In genomic region chr2:160609346-160609745, GRCh38 we compare ENCODE assay signal across 25 cellular contexts.
DNase-seq lines count a peak whose midpoint lies in the region; ATAC-seq and TF ChIP-seq lines count a peak whose summit lies in the region.
"Had no signal": no experiment of that assay in that cellular context is flagged by ENCODE, and none has a peak within 500 bp of the region (broad histone marks: within the 10 kb centered on the region; RNA-seq: fewer than 3 reads in every experiment).

No MANE protein-coding gene starts in this region.

- in situ Hi-C loops in G401 (cut with HindIII; ENCODE audit: low sequenced_read_pairs) = no loop called here

- no peaks in the 10 kb centered on the region for H4K20me1 ChIP-seq in osteoblast (ENCODE audit: insufficient read depth, low read length)

- H3K27ac ChIP-seq in SK-N-MC = peak overlapping the region; percentile 95
- no peak overlapping the region for H3K27ac ChIP-seq in osteoblast (ENCODE audit: low read depth, low read length)
- H3K27ac ChIP-seq: A549, C4-2B, PC-9 had no signal

- H3K9me3 Mint-ChIP-seq in Caco-2 (ENCODE audit: unreplicated experiment) = peaks cover 2% of the 10 kb centered on the region

- H3K4me3 ChIP-seq in AG10803 (ENCODE audit: low read length) (no peak overlapping the region), SK-N-MC (peak overlapping the region; percentile 55), fibroblast of mammary gland (ENCODE audit: control insufficient read depth, low read depth, low read length) (no peak overlapping the region), osteoblast (ENCODE audit: insufficient read depth, low read length) (no peak overlapping the region), Caco-2 (ENCODE audit: low read depth, low read length) (no peak overlapping the region)
- H3K4me3 ChIP-seq: A549, K562, PC-9 had no signal

- no peak overlapping the region for H2AFZ ChIP-seq in osteoblast (ENCODE audit: low read length)
- H2AFZ ChIP-seq: PC-9 had no signal

- no peaks in the 10 kb centered on the region for H3K79me2 ChIP-seq in osteoblast (ENCODE audit: insufficient read depth, low read length)

- TF ChIP-seq CTCF in AG10803 (conservative IDR thresholded peaks at IDR 0.05; ENCODE audit: low read length) = no peak
- TF ChIP-seq CTCF in fibroblast of mammary gland (conservative IDR thresholded peaks at IDR 0.05; ENCODE audit: control insufficient read depth, insufficient read depth, low read depth, low read length) = no peak
- TF ChIP-seq CTCF in osteoblast (IDR thresholded peaks at IDR 0.05; ENCODE audit: extremely low read depth, low read depth, low read length) = no peak
- no peak for TF ChIP-seq CTCF in Caco-2 (IDR thresholded peaks at IDR 0.05; ENCODE audit: insufficient read depth in 1 of 2, low read depth in 1 of 2, low read length in 1 of 2, severe bottlenecking in 1 of 2, unreplicated experiment in 1 of 2)

- DNase-seq in AG10803 (ENCODE audit: low read depth) = peak; percentile 61
- DNase-seq in SK-N-MC (ENCODE audit: low read depth, low spot score) = no peak
- peak; percentile 29 for DNase-seq in fibroblast of mammary gland (ENCODE audit: low read depth)
- DNase-seq in osteoblast (ENCODE audit: insufficient read length, low spot score, missing footprints) = peak; percentile 17
- no peak for DNase-seq in G401 (ENCODE audit: low spot score)
- no peak for DNase-seq in Caco-2
- DNase-seq: Calu3, DMS153, DND-41, H7, Kasumi-1, NCI-H1105 treated with DMSO at 0.1 percent for 48 hours, NCI-H146, NCI-H1930, NCI-H2107, NCI-H446, NCI-H524 treated with DMSO at 0.1 percent for 48 hours, PC-9, SHP77 had no signal

- peaks cover 24% of the 10 kb centered on the region for H3K4me1 ChIP-seq in osteoblast (ENCODE audit: insufficient read depth, low read length)
- no peaks in the 10 kb centered on the region for H3K4me1 ChIP-seq in Caco-2

- BruUV-seq in Caco-2 (replicated peaks; lab: Mats Ljungman, UMichigan) = no TSS peak

- H3K4me1 Mint-ChIP-seq in Caco-2 (ENCODE audit: low read depth, unreplicated experiment) = peaks cover 8% of the 10 kb centered on the region
- H3K4me1 Mint-ChIP-seq: B cell had no signal

- H3K4me3 Mint-ChIP-seq in Caco-2 (ENCODE audit: unreplicated experiment) = no peak overlapping the region
- H3K4me3 Mint-ChIP-seq: B cell; CD8-positive, alpha-beta memory T cell had no signal

- intact Hi-C loops in Caco-2 (cut with micrococcal nuclease; ENCODE audit: unreplicated experiment) = no loop called here

- POLR2A ChIA-PET in Caco-2 (lab: Charles Lee) = no interaction called here

- no peaks in the 10 kb centered on the region for H3K36me3 Mint-ChIP-seq in Caco-2 (ENCODE audit: insufficient read depth, unreplicated experiment)

- no peak for ATAC-seq in HG03159 (IDR thresholded peaks at IDR 0.05; ENCODE audit: unreplicated experiment)
- ATAC-seq: A549, K562 had no signal

- CTCF ChIA-PET in Caco-2 (lab: Charles Lee) = no interaction called here

- H3K4me2 ChIP-seq in osteoblast (ENCODE audit: insufficient read depth, low read length) = no peak overlapping the region
- H3K4me2 ChIP-seq: A549, PC-9 had no signal

- H3K9ac ChIP-seq in SK-N-MC (ENCODE audit: insufficient read length) = peak overlapping the region; percentile 30

- H3K27ac Mint-ChIP-seq in Caco-2 (ENCODE audit: unreplicated experiment) = no peak overlapping the region
- H3K27ac Mint-ChIP-seq: B cell; CD8-positive, alpha-beta memory T cell had no signal

- H3K36me3 ChIP-seq in SK-N-MC (ENCODE audit: insufficient read depth, low read length) (no peaks in the 10 kb centered on the region), osteoblast (ENCODE audit: insufficient read depth, low read length) (no peaks in the 10 kb centered on the region), Caco-2 (ENCODE audit: control insufficient read depth, insufficient read depth, low read length) (no peaks in the 10 kb centered on the region)

- no peaks in the 10 kb centered on the region for H3K27me3 Mint-ChIP-seq in Caco-2 (ENCODE audit: insufficient read depth, unreplicated experiment)

- H3K27me3 ChIP-seq in osteoblast (ENCODE audit: insufficient read depth, low read length) (no peaks in the 10 kb centered on the region), Caco-2 (replicated peaks; ENCODE audit: control insufficient read depth, insufficient read depth, low read length) (no peaks in the 10 kb centered on the region)

- H3K9me3 ChIP-seq in SK-N-MC (ENCODE audit: low read depth, low read length) = no peaks in the 10 kb centered on the region
- no peaks in the 10 kb centered on the region for H3K9me3 ChIP-seq in osteoblast (ENCODE audit: low read depth, low read length)
- H3K9me3 ChIP-seq in Caco-2 = no peaks in the 10 kb centered on the region
- H3K9me3 ChIP-seq: A549 had no signal

Comparison
In these comparisons a context has a peak if more than half of its experiments do, and no peak if none do; other contexts are left out.
1. DNase-seq: peak in AG10803 (single experiment), fibroblast of mammary gland (single experiment) and osteoblast (single experiment); none in SK-N-MC (single experiment), G401 (single experiment) and Caco-2 (0 of 2).